1 cellular context compared by ENCODE assay signal in the genomic region with DNA sequence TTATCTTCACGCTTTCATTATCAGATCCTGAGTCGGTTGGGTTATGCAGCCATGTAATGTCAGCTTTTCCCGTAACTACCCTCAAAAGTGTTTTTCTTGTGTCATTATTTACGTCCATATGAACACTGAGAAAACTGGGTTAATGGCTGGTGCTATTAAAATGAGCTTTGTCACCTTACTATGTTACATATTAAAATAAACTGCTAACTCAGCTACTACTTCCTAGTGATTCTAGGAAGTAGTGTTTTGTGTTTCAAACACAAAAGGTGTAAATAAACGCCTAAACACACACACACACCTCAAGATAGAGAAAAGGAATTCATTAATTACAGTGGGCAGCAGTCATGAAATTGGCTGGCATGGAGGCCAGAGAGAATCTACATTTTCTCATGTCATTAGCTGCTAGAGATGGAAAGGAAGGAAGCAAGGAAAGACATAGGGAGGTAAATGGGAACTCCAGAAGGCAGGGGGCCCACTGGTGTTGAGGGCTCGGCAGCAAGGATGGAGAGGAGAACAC.
A peak's percentile ranks its signal among the peaks of the same experiment; 100 is the strongest.
TF ChIP-seq lines count a peak whose summit lies in the region.

No MANE protein-coding gene starts in this region.

TF ChIP-seq in HepG2, 621 proteins besides CTCF, POLR2A, EP300 and RAD21 (continued from another document and continues in another):
- TF ChIP-seq, protein P1, sequence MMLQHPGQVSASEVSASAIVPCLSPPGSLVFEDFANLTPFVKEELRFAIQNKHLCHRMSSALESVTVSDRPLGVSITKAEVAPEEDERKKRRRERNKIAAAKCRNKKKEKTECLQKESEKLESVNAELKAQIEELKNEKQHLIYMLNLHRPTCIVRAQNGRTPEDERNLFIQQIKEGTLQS (CRISPR knock-in tag; IDR thresholded peaks at IDR 0.05): no peak
- TF ChIP-seq ZNF3 (CRISPR knock-in tag; IDR thresholded peaks at IDR 0.05) (peak; percentile 21; the same call in 1 of the 2 replicates), CHD2 (IDR thresholded peaks at IDR 0.05; ENCODE audit: low read depth, low read length) (no peak), ATRX (CRISPR knock-in tag; IDR thresholded peaks at IDR 0.05; ENCODE audit: borderline replicate concordance) (no peak; the same call in 1 of the 2 replicates), MAFF (IDR thresholded peaks at IDR 0.05; ENCODE audit: low read depth, low read length) (peak; percentile 55; the same call in 1 of the 2 replicates), ZNF878 (CRISPR knock-in tag; IDR thresholded peaks at IDR 0.05) (peak; percentile 87; the same call in 1 of the 2 replicates), ZNF256 (CRISPR knock-in tag; conservative IDR thresholded peaks at IDR 0.05) (no peak), ZSCAN21 (CRISPR knock-in tag; IDR thresholded peaks at IDR 0.05; ENCODE audit: borderline replicate concordance) (peak; percentile 1; the same call in 1 of the 2 replicates), ZBTB3 (CRISPR knock-in tag; IDR thresholded peaks at IDR 0.05; ENCODE audit: borderline replicate concordance, low read depth) (0 out of 2 replicates have a peak, but pooled peaks have one; percentile 6), KLF9 (CRISPR knock-in tag; IDR thresholded peaks at IDR 0.05; ENCODE audit: low read depth) (0 out of 2 replicates have a peak, but pooled peaks have one; percentile 7), ZZZ3 (CRISPR knock-in tag; IDR thresholded peaks at IDR 0.05; ENCODE audit: borderline replicate concordance) (0 out of 2 replicates have a peak, but pooled peaks have one; percentile 66), ZNF788 (CRISPR knock-in tag; IDR thresholded peaks at IDR 0.05; ENCODE audit: borderline replicate concordance) (no peak), HNF4G (IDR thresholded peaks at IDR 0.05; ENCODE audit: borderline replicate concordance, low read depth, low read length) (no peak), HNF4G (CRISPR knock-in tag; IDR thresholded peaks at IDR 0.05; ENCODE audit: borderline replicate concordance, low read depth) (no peak), ZNF558 (CRISPR knock-in tag; IDR thresholded peaks at IDR 0.05; ENCODE audit: borderline replicate concordance) (no peak; the same call in 1 of the 2 replicates), ZNF777 (CRISPR knock-in tag; IDR thresholded peaks at IDR 0.05) (peak; percentile 11; the same call in 1 of the 2 replicates), ZNF225 (CRISPR knock-in tag; IDR thresholded peaks at IDR 0.05) (no peak), KLF11 (CRISPR knock-in tag; IDR thresholded peaks at IDR 0.05) (no peak), ZNF598 (CRISPR knock-in tag; IDR thresholded peaks at IDR 0.05; ENCODE audit: borderline replicate concordance) (no peak), SP1 (IDR thresholded peaks at IDR 0.05) (no peak), SP1 (CRISPR knock-in tag; IDR thresholded peaks at IDR 0.05) (no peak), NCOR1 (IDR thresholded peaks at IDR 0.05; ENCODE audit: borderline replicate concordance, low read length) (peak; percentile 20; the same call in 1 of the 2 replicates), ZNF83 (CRISPR knock-in tag; IDR thresholded peaks at IDR 0.05; ENCODE audit: borderline replicate concordance) (no peak), ZNF44 (CRISPR knock-in tag; IDR thresholded peaks at IDR 0.05) (peak; percentile 18; the same call in 1 of the 2 replicates), ESRRA (CRISPR knock-in tag; IDR thresholded peaks at IDR 0.05; ENCODE audit: low read depth) (peak; percentile 6; the same call in 1 of the 2 replicates), ZNF724P (CRISPR knock-in tag; IDR thresholded peaks at IDR 0.05; ENCODE audit: borderline replicate concordance) (peak; percentile 22; the same call in 1 of the 2 replicates)
- TF ChIP-seq, protein P2, sequence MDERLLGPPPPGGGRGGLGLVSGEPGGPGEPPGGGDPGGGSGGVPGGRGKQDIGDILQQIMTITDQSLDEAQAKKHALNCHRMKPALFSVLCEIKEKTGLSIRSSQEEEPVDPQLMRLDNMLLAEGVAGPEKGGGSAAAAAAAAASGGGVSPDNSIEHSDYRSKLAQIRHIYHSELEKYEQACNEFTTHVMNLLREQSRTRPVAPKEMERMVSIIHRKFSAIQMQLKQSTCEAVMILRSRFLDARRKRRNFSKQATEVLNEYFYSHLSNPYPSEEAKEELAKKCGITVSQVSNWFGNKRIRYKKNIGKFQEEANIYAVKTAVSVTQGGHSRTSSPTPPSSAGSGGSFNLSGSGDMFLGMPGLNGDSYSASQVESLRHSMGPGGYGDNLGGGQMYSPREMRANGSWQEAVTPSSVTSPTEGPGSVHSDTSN (CRISPR knock-in tag; IDR thresholded peaks at IDR 0.05): no peak
- TF ChIP-seq, protein P3, sequence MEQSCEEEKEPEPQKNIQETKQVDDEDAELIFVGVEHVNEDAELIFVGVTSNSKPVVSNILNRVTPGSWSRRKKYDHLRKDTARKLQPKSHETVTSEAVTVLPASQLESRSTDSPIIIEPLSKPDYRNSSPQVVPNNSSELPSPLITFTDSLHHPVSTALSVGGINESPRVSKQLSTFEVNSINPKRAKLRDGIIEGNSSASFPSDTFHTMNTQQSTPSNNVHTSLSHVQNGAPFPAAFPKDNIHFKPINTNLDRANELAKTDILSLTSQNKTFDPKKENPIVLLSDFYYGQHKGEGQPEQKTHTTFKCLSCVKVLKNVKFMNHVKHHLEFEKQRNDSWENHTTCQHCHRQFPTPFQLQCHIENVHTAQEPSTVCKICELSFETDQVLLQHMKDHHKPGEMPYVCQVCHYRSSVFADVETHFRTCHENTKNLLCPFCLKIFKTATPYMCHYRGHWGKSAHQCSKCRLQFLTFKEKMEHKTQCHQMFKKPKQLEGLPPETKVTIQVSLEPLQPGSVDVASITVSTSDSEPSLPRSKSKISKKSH (CRISPR knock-in tag; IDR thresholded peaks at IDR 0.05; ENCODE audit: borderline replicate concordance): no peak
- TF ChIP-seq, protein P4, sequence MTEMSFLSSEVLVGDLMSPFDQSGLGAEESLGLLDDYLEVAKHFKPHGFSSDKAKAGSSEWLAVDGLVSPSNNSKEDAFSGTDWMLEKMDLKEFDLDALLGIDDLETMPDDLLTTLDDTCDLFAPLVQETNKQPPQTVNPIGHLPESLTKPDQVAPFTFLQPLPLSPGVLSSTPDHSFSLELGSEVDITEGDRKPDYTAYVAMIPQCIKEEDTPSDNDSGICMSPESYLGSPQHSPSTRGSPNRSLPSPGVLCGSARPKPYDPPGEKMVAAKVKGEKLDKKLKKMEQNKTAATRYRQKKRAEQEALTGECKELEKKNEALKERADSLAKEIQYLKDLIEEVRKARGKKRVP (CRISPR knock-in tag; IDR thresholded peaks at IDR 0.05): peak in 1 of 2 experiments; percentile 32; a peak in 1 of 4 replicates
- TF ChIP-seq, protein P5, sequence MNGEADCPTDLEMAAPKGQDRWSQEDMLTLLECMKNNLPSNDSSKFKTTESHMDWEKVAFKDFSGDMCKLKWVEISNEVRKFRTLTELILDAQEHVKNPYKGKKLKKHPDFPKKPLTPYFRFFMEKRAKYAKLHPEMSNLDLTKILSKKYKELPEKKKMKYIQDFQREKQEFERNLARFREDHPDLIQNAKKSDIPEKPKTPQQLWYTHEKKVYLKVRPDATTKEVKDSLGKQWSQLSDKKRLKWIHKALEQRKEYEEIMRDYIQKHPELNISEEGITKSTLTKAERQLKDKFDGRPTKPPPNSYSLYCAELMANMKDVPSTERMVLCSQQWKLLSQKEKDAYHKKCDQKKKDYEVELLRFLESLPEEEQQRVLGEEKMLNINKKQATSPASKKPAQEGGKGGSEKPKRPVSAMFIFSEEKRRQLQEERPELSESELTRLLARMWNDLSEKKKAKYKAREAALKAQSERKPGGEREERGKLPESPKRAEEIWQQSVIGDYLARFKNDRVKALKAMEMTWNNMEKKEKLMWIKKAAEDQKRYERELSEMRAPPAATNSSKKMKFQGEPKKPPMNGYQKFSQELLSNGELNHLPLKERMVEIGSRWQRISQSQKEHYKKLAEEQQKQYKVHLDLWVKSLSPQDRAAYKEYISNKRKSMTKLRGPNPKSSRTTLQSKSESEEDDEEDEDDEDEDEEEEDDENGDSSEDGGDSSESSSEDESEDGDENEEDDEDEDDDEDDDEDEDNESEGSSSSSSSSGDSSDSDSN (CRISPR knock-in tag; IDR thresholded peaks at IDR 0.05): no peak
- TF ChIP-seq, protein P6, sequence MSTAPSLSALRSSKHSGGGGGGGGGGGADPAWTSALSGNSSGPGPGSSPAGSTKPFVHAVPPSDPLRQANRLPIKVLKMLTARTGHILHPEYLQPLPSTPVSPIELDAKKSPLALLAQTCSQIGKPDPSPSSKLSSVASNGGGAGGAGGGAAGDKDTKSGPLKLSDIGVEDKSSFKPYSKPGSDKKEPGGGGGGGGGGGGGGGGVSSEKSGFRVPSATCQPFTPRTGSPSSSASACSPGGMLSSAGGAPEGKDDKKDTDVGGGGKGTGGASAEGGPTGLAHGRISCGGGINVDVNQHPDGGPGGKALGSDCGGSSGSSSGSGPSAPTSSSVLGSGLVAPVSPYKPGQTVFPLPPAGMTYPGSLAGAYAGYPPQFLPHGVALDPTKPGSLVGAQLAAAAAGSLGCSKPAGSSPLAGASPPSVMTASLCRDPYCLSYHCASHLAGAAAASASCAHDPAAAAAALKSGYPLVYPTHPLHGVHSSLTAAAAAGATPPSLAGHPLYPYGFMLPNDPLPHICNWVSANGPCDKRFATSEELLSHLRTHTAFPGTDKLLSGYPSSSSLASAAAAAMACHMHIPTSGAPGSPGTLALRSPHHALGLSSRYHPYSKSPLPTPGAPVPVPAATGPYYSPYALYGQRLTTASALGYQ (CRISPR knock-in tag; IDR thresholded peaks at IDR 0.05): 0 out of 2 replicates have a peak, but pooled peaks have one; percentile 51
- TF ChIP-seq, protein P7, sequence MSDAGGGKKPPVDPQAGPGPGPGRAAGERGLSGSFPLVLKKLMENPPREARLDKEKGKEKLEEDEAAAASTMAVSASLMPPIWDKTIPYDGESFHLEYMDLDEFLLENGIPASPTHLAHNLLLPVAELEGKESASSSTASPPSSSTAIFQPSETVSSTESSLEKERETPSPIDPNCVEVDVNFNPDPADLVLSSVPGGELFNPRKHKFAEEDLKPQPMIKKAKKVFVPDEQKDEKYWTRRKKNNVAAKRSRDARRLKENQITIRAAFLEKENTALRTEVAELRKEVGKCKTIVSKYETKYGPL (CRISPR knock-in tag; IDR thresholded peaks at IDR 0.05): no peak
- TF ChIP-seq, protein P8, sequence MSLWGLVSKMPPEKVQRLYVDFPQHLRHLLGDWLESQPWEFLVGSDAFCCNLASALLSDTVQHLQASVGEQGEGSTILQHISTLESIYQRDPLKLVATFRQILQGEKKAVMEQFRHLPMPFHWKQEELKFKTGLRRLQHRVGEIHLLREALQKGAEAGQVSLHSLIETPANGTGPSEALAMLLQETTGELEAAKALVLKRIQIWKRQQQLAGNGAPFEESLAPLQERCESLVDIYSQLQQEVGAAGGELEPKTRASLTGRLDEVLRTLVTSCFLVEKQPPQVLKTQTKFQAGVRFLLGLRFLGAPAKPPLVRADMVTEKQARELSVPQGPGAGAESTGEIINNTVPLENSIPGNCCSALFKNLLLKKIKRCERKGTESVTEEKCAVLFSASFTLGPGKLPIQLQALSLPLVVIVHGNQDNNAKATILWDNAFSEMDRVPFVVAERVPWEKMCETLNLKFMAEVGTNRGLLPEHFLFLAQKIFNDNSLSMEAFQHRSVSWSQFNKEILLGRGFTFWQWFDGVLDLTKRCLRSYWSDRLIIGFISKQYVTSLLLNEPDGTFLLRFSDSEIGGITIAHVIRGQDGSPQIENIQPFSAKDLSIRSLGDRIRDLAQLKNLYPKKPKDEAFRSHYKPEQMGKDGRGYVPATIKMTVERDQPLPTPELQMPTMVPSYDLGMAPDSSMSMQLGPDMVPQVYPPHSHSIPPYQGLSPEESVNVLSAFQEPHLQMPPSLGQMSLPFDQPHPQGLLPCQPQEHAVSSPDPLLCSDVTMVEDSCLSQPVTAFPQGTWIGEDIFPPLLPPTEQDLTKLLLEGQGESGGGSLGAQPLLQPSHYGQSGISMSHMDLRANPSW (CRISPR knock-in tag; IDR thresholded peaks at IDR 0.05; ENCODE audit: borderline replicate concordance): peak; percentile 22; the same call in 1 of the 2 replicates
- TF ChIP-seq, protein P9, sequence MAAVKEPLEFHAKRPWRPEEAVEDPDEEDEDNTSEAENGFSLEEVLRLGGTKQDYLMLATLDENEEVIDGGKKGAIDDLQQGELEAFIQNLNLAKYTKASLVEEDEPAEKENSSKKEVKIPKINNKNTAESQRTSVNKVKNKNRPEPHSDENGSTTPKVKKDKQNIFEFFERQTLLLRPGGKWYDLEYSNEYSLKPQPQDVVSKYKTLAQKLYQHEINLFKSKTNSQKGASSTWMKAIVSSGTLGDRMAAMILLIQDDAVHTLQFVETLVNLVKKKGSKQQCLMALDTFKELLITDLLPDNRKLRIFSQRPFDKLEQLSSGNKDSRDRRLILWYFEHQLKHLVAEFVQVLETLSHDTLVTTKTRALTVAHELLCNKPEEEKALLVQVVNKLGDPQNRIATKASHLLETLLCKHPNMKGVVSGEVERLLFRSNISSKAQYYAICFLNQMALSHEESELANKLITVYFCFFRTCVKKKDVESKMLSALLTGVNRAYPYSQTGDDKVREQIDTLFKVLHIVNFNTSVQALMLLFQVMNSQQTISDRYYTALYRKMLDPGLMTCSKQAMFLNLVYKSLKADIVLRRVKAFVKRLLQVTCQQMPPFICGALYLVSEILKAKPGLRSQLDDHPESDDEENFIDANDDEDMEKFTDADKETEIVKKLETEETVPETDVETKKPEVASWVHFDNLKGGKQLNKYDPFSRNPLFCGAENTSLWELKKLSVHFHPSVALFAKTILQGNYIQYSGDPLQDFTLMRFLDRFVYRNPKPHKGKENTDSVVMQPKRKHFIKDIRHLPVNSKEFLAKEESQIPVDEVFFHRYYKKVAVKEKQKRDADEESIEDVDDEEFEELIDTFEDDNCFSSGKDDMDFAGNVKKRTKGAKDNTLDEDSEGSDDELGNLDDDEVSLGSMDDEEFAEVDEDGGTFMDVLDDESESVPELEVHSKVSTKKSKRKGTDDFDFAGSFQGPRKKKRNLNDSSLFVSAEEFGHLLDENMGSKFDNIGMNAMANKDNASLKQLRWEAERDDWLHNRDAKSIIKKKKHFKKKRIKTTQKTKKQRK (IDR thresholded peaks at IDR 0.05; ENCODE audit: low read length): no peak
